28 cellular contexts compared by ENCODE assay signal in the genomic region with DNA sequence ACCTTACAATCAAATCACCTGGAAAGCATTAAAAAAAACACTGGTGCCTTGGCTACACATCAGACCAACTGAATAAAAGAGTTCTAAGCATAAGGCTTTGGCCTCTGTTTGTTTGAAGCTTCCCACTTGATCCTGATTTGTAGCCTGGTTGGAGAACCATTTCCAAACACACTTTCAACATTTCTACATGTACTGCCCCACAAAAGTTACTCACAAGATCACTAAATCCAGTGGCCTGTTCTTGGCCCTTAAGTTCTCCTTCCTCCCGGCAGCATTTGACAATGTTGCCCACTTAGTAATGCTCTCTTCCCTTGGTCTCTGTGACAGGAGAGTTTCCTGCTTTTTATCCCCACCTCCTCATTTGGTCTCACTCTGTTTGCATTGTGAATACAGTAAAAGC. TPM values are rescaled to one million over a fixed set of nuclear protein-coding genes. Genes with fewer than 3 reads are reported as not detected.
DNase-seq lines count a peak whose midpoint lies in the region; ATAC-seq and TF ChIP-seq lines count a peak whose summit lies in the region.
"Had no signal": no experiment of that assay in that cellular context is flagged by ENCODE, and none has a peak within 500 bp of the region (broad histone marks: within the 10 kb centered on the region; RNA-seq: fewer than 3 reads in every experiment).

No MANE protein-coding gene starts in this region.

- no peak overlapping the region for H3K4me3 ChIP-seq in PC-9
- no peak overlapping the region for H3K4me3 ChIP-seq in neuronal stem cell (ENCODE audit: low read length in 2 of 2)
- H3K4me3 ChIP-seq: BLaER1 treated with 17β-estradiol and CSF1 and Interleukin-3, amounts not matched to agents 10 nM and 100 nM; heart left ventricle; left ventricle myocardium inferior had no signal

- H4K8ac ChIP-seq in neuronal stem cell (ENCODE audit: low read depth, low read length), result no peak overlapping the region

- intact Hi-C loops in natural killer cell (cut with micrococcal nuclease), result no loop called here
- intact Hi-C loops in PC-9 (cut with micrococcal nuclease; ENCODE audit: unreplicated experiment), result no loop called here

- ATAC-seq in natural killer cell treated with Interleukin-12 subunit alpha and Interleukin-12 subunit beta and Interleukin-15 and Interleukin-18, amount 100 ng/mL, for 72 hours, result no peak
- no peak for ATAC-seq in natural killer cell
- no peak for ATAC-seq in stimulated activated naive B cell treated with anti-CD40 and anti-IgM and Interleukin-4, amounts not matched to agents 10 μg/mL and 1 μg/mL and 100 μg/mL, for 72 hours (replicated peaks)
- no peak for ATAC-seq in HG02642 (IDR thresholded peaks at IDR 0.05; ENCODE audit: poor library complexity, unreplicated experiment)
- no peak for ATAC-seq in GM21515 (IDR thresholded peaks at IDR 0.05; ENCODE audit: unreplicated experiment)
- ATAC-seq: esophagus mucosa, heart left ventricle had no signal

- peaks cover 10% of the 10 kb centered on the region; the same call in 1 of the 2 replicates for H3K36me3 ChIP-seq in PC-9 (ENCODE audit: low read depth)
- H3K36me3 ChIP-seq in neuronal stem cell (replicated peaks in 1 of 2; ENCODE audit: control insufficient read depth in 2 of 2, insufficient read depth in 2 of 2, low read length in 2 of 2), result peaks cover 9 to 96% of the 10 kb centered on the region in 2 donors

- no peak overlapping the region for H3K4ac ChIP-seq in neuronal stem cell (ENCODE audit: low read length)

- H4K20me1 ChIP-seq in PC-9 (ENCODE audit: insufficient read depth), result no peaks in the 10 kb centered on the region

- H3K4me1 Mint-ChIP-seq in natural killer cell treated with Interleukin-12 subunit alpha and Interleukin-12 subunit beta and Interleukin-15 and Interleukin-18, amount 100 ng/mL, for 72 hours (ENCODE audit: low read depth in 2 of 2), result no peaks in the 10 kb centered on the region
- H3K4me1 Mint-ChIP-seq in natural killer cell (peaks cover 0 to 6% of the 10 kb centered on the region in 2 donors), endothelial cell (ENCODE audit: unreplicated experiment) (peaks cover 33% of the 10 kb centered on the region)
- no peaks in the 10 kb centered on the region for H3K4me1 Mint-ChIP-seq in stimulated activated naive B cell treated with anti-CD40 and anti-IgM and Interleukin-4, amounts not matched to agents 10 μg/mL and 1 μg/mL and 100 μg/mL, for 72 hours

- H2AFZ ChIP-seq in PC-9 (no peak overlapping the region), neuronal stem cell (ENCODE audit: low read length) (no peak overlapping the region)

- H3K23ac ChIP-seq in neuronal stem cell (ENCODE audit: low read depth, low read length, poor library complexity), result no peak overlapping the region

- no peaks in the 10 kb centered on the region for H3K79me1 ChIP-seq in neuronal stem cell (ENCODE audit: low read depth, low read length)

- H3K9me3 Mint-ChIP-seq in natural killer cell treated with Interleukin-12 subunit alpha and Interleukin-12 subunit beta and Interleukin-15 and Interleukin-18, amount 100 ng/mL, for 72 hours, result no peaks in the 10 kb centered on the region
- H3K9me3 Mint-ChIP-seq in natural killer cell (no peaks in the 10 kb centered on the region), endothelial cell (ENCODE audit: unreplicated experiment) (no peaks in the 10 kb centered on the region)
- H3K9me3 Mint-ChIP-seq in stimulated activated naive B cell treated with anti-CD40 and anti-IgM and Interleukin-4, amounts not matched to agents 10 μg/mL and 1 μg/mL and 100 μg/mL, for 72 hours, result no peaks in the 10 kb centered on the region

- no peak overlapping the region for H2AK5ac ChIP-seq in neuronal stem cell (ENCODE audit: low read depth, low read length)

- no peak for DNase-seq in natural killer cell treated with Interleukin-12 subunit alpha and Interleukin-12 subunit beta and Interleukin-15 and Interleukin-18, amount 100 ng/mL, for 72 hours (ENCODE audit: low spot score)
- DNase-seq in natural killer cell (no peak), PC-9 (no peak), endothelial cell (ENCODE audit: low spot score) (no peak), neuronal stem cell (ENCODE audit: low spot score) (no peak)
- no peak for DNase-seq in stimulated activated naive B cell treated with anti-CD40 and anti-IgM and Interleukin-4, amounts not matched to agents 10 μg/mL and 1 μg/mL and 100 μg/mL, for 72 hours
- DNase-seq: activated CD4-positive, alpha-beta T cell treated with anti-CD3 and anti-CD28 coated beads, Interleukin-2, amount 50 U/mL, for 48 hours; activated CD8-positive, alpha-beta memory T cell treated with anti-CD3 and anti-CD28 coated beads, Interleukin-2, amount 50 U/mL, for 4 hours; Caco-2; caudate nucleus; cortex of kidney; DMS79 treated with DMSO at 0.1 percent for 48 hours; GDM1; heart left ventricle; left ventricle myocardium inferior; NCI-H1092 treated with DMSO at 0.1 percent for 48 hours; NCI-H1694 treated with DMSO at 0.1 percent for 48 hours; NCI-H2171; NCI-H510A; occipital lobe; RPMI8226; stimulated activated CD4-positive, alpha-beta T cell treated with anti-CD3 and anti-CD28 coated beads, Interleukin-15, amount 100 ng/mL, for 24 hours; stimulated activated CD4-positive, alpha-beta T cell treated with anti-CD3 and anti-CD28 coated beads, Interleukin-4, amount 100 ng/mL, for 4 hours; T-helper 1 cell had no signal

- no peak overlapping the region for H3K14ac ChIP-seq in neuronal stem cell (ENCODE audit: low read length)

- H3K27ac ChIP-seq in PC-9 (0 out of 2 replicates have a peak overlapping the region, but pooled peaks have one; percentile 6), neuronal stem cell (replicated peaks; ENCODE audit: low read length) (no peak overlapping the region)
- H3K27ac ChIP-seq: BLaER1 treated with 17β-estradiol and CSF1 and Interleukin-3, amounts not matched to agents 10 nM and 100 nM; heart left ventricle; left ventricle myocardium inferior had no signal

- H2BK15ac ChIP-seq in neuronal stem cell (ENCODE audit: low read length), result no peak overlapping the region

- H3K27me3 ChIP-seq in PC-9 (ENCODE audit: insufficient read depth, low read depth), result no peaks in the 10 kb centered on the region
- no peaks in the 10 kb centered on the region for H3K27me3 ChIP-seq in neuronal stem cell (ENCODE audit: control insufficient read depth in 3 of 3, insufficient read depth in 3 of 3, low read depth in 1 of 3, low read length in 3 of 3)
- H3K27me3 ChIP-seq: BLaER1 treated with 17β-estradiol and CSF1 and Interleukin-3, amounts not matched to agents 10 nM and 100 nM; heart left ventricle had no signal

- no CpG with 5 or more reads among the region's 1 CpG for WGBS in neuronal stem cell (ENCODE audit: extremely low coverage in 2 of 2, insufficient read length in 2 of 2, insufficient replicate concordance in 1 of 2), 2 donors

- H3K4me3 Mint-ChIP-seq in natural killer cell treated with Interleukin-12 subunit alpha and Interleukin-12 subunit beta and Interleukin-15 and Interleukin-18, amount 100 ng/mL, for 72 hours, result no peak overlapping the region
- H3K4me3 Mint-ChIP-seq in natural killer cell (no peak overlapping the region), endothelial cell (ENCODE audit: unreplicated experiment) (peak overlapping the region; percentile 39)
- no peak overlapping the region for H3K4me3 Mint-ChIP-seq in stimulated activated naive B cell treated with anti-CD40 and anti-IgM and Interleukin-4, amounts not matched to agents 10 μg/mL and 1 μg/mL and 100 μg/mL, for 72 hours

- H3K9me3 ChIP-seq in PC-9 (ENCODE audit: insufficient read depth, low read depth) (no peaks in the 10 kb centered on the region), neuronal stem cell (replicated peaks in 1 of 2; ENCODE audit: control insufficient read depth in 2 of 2, insufficient read depth in 1 of 2, low read depth in 1 of 2, low read length in 2 of 2) (no peaks in the 10 kb centered on the region)
- H3K9me3 ChIP-seq: BLaER1 treated with 17β-estradiol and CSF1 and Interleukin-3, amounts not matched to agents 10 nM and 100 nM; Caco-2; heart left ventricle; left ventricle myocardium inferior had no signal

- no peaks in the 10 kb centered on the region for H3K79me2 ChIP-seq in PC-9 (ENCODE audit: low read depth)

- peaks cover 20% of the 10 kb centered on the region for H3K36me3 Mint-ChIP-seq in natural killer cell treated with Interleukin-12 subunit alpha and Interleukin-12 subunit beta and Interleukin-15 and Interleukin-18, amount 100 ng/mL, for 72 hours
- H3K36me3 Mint-ChIP-seq in natural killer cell, result peaks cover 9% of the 10 kb centered on the region
- peaks cover 30% of the 10 kb centered on the region for H3K36me3 Mint-ChIP-seq in endothelial cell (ENCODE audit: low read depth, unreplicated experiment)
- peaks cover 28 to 45% of the 10 kb centered on the region in 2 donors for H3K36me3 Mint-ChIP-seq in stimulated activated naive B cell treated with anti-CD40 and anti-IgM and Interleukin-4, amounts not matched to agents 10 μg/mL and 1 μg/mL and 100 μg/mL, for 72 hours

- no peak overlapping the region for H3K9ac ChIP-seq in neuronal stem cell (ENCODE audit: low read depth, low read length, poor library complexity)
- H3K9ac ChIP-seq: BLaER1 treated with 17β-estradiol and CSF1 and Interleukin-3, amounts not matched to agents 10 nM and 100 nM had no signal

- no peak overlapping the region for H3K18ac ChIP-seq in neuronal stem cell (ENCODE audit: low read length)

- peaks cover 15% of the 10 kb centered on the region for H3F3A ChIP-seq in PC-9 (ENCODE audit: insufficient read depth, low read depth)

- H2BK120ac ChIP-seq in neuronal stem cell (ENCODE audit: low read depth, low read length), result no peak overlapping the region

- H3K4me1 ChIP-seq in PC-9 (replicated peaks; ENCODE audit: insufficient read depth), result no peaks in the 10 kb centered on the region
- peaks cover 0 to 8% of the 10 kb centered on the region in 2 donors for H3K4me1 ChIP-seq in neuronal stem cell (ENCODE audit: control insufficient read depth in 2 of 2, insufficient read depth in 1 of 2, low read depth in 1 of 2, low read length in 2 of 2)
- H3K4me1 ChIP-seq: BLaER1 treated with 17β-estradiol and CSF1 and Interleukin-3, amounts not matched to agents 10 nM and 100 nM had no signal

- POLR2A ChIA-PET in PC-9 (lab: Charles Lee; ENCODE audit: unreplicated experiment), result no interaction called here

- CTCF ChIA-PET in PC-9 (lab: Charles Lee), result interaction anchor here (0.5 kb wide), 1 partner anchor 449 kb away, joined by 4 read pairs; no protein-coding TSS in a partner anchor

- H3K4me2 ChIP-seq in PC-9, result no peak overlapping the region
- no peak overlapping the region for H3K4me2 ChIP-seq in neuronal stem cell (ENCODE audit: insufficient read depth, low read length, poor library complexity, severe bottlenecking)
- H3K4me2 ChIP-seq: BLaER1 treated with 17β-estradiol and CSF1 and Interleukin-3, amounts not matched to agents 10 nM and 100 nM had no signal

- no peaks in the 10 kb centered on the region for H3K27me3 Mint-ChIP-seq in natural killer cell treated with Interleukin-12 subunit alpha and Interleukin-12 subunit beta and Interleukin-15 and Interleukin-18, amount 100 ng/mL, for 72 hours
- H3K27me3 Mint-ChIP-seq in natural killer cell (ENCODE audit: low read depth in 2 of 2), result no peaks in the 10 kb centered on the region
- H3K27me3 Mint-ChIP-seq in endothelial cell (ENCODE audit: unreplicated experiment), result no peaks in the 10 kb centered on the region
- no peaks in the 10 kb centered on the region for H3K27me3 Mint-ChIP-seq in stimulated activated naive B cell treated with anti-CD40 and anti-IgM and Interleukin-4, amounts not matched to agents 10 μg/mL and 1 μg/mL and 100 μg/mL, for 72 hours

- H2BK12ac ChIP-seq in neuronal stem cell (ENCODE audit: low read length), result no peak overlapping the region

- no peak overlapping the region for H2BK5ac ChIP-seq in neuronal stem cell (ENCODE audit: low read length)

- TF ChIP-seq CTCF in natural killer cell (IDR thresholded peaks at IDR 0.05) (no peak), PC-9 (conservative IDR thresholded peaks at IDR 0.05) (no peak), endothelial cell (IDR thresholded peaks at IDR 0.05; ENCODE audit: unreplicated experiment) (no peak)

- H4K91ac ChIP-seq in neuronal stem cell (ENCODE audit: low read depth, low read length, poor library complexity), result no peak overlapping the region

- H3K9me2 ChIP-seq in PC-9 (ENCODE audit: insufficient read depth), result no peaks in the 10 kb centered on the region

- BruUV-seq in PC-9 (replicated peaks; lab: Mats Ljungman, UMichigan), result no TSS peak

- peak overlapping the region; percentile 7 to 11 for H3K27ac Mint-ChIP-seq in natural killer cell treated with Interleukin-12 subunit alpha and Interleukin-12 subunit beta and Interleukin-15 and Interleukin-18, amount 100 ng/mL, for 72 hours
- H3K27ac Mint-ChIP-seq in natural killer cell, result peak overlapping the region in 1 of 2 donors; percentile 22
- H3K27ac Mint-ChIP-seq in endothelial cell (ENCODE audit: unreplicated experiment), result peak overlapping the region; percentile 97
- H3K27ac Mint-ChIP-seq in stimulated activated naive B cell treated with anti-CD40 and anti-IgM and Interleukin-4, amounts not matched to agents 10 μg/mL and 1 μg/mL and 100 μg/mL, for 72 hours, result peak overlapping the region; percentile 7

RNA-seq across cellular contexts. Expression of a gene that starts 11.8 kb away (rescaled TPM):
- total RNA-seq in natural killer cell treated with Interleukin-12 subunit alpha and Interleukin-12 subunit beta and Interleukin-15 and Interleukin-18, amount 100 ng/mL, for 72 hours, result 100 to 1,000 TPM; 391 to 659 TPM
- total RNA-seq in natural killer cell (100 to 1,000 TPM; 208 to 299 (median 214) TPM), PC-9 (2021) (234 and 352 TPM in 2 replicates), endothelial cell (ENCODE audit: unreplicated experiment) (397 TPM)
- 477 TPM for polyA plus RNA-seq in neuronal stem cell (2013, experiment 1 of 2)
- 503 TPM for polyA plus RNA-seq in neuronal stem cell (2013, experiment 2 of 2)

RNA-seq across cellular contexts. Expression of a gene that starts 12.2 kb away (rescaled TPM):
- total RNA-seq in natural killer cell treated with Interleukin-12 subunit alpha and Interleukin-12 subunit beta and Interleukin-15 and Interleukin-18, amount 100 ng/mL, for 72 hours, result 10 to 100 TPM; 15.6 to 19.7 TPM
- total RNA-seq in natural killer cell, result 10 to 100 TPM; 38.2 to 47.3 (median 39.8) TPM
- total RNA-seq in PC-9 (2021), result 7.4 and 8.3 TPM in 2 replicates
- total RNA-seq in endothelial cell (ENCODE audit: unreplicated experiment), result 10.1 TPM
- 3.4 TPM for polyA plus RNA-seq in neuronal stem cell (2013, experiment 1 of 2)
- 3.7 TPM for polyA plus RNA-seq in neuronal stem cell (2013, experiment 2 of 2)

RNA-seq across cellular contexts. Expression of a gene that starts 31.3 kb away (rescaled TPM):
- 10 to 100 TPM; 23.4 to 38.7 TPM for total RNA-seq in natural killer cell treated with Interleukin-12 subunit alpha and Interleukin-12 subunit beta and Interleukin-15 and Interleukin-18, amount 100 ng/mL, for 72 hours
- total RNA-seq in natural killer cell (10 to 100 TPM in 2 of 3 donors, 1 to 10 TPM in 1; 8.8 to 16.4 (median 10.0) TPM), PC-9 (2021) (14.4 and 19.5 TPM in 2 replicates), endothelial cell (ENCODE audit: unreplicated experiment) (6.6 TPM)
- polyA plus RNA-seq in neuronal stem cell (2013, experiment 1 of 2), result 13.5 TPM
- 14.0 TPM for polyA plus RNA-seq in neuronal stem cell (2013, experiment 2 of 2)

RNA-seq across cellular contexts. Expression of a gene that starts 31.5 kb away (rescaled TPM):
- 10 to 100 TPM; 27.8 to 40.9 TPM for total RNA-seq in natural killer cell treated with Interleukin-12 subunit alpha and Interleukin-12 subunit beta and Interleukin-15 and Interleukin-18, amount 100 ng/mL, for 72 hours
- total RNA-seq in natural killer cell, result 1 to 10 TPM; 5.0 to 8.4 (median 5.8) TPM
- 15.0 and 18.3 TPM in 2 replicates for total RNA-seq in PC-9 (2021)
- 18.7 TPM for total RNA-seq in endothelial cell (ENCODE audit: unreplicated experiment)
- polyA plus RNA-seq in neuronal stem cell (2013, experiment 1 of 2), result 16.5 TPM
- 17.2 TPM for polyA plus RNA-seq in neuronal stem cell (2013, experiment 2 of 2)
